Comparison of ENCODE assay signal across 19 cellular contexts in genomic region chr18:78293940-78294401, GRCh38.
A peak's percentile ranks its signal among the peaks of the same experiment; 100 is the strongest.
DNase-seq lines count a peak whose midpoint lies in the region; ATAC-seq, FAIRE-seq and TF ChIP-seq lines count a peak whose summit lies in the region.
"Had no signal": no experiment of that assay in that cellular context is flagged by ENCODE, and none has a peak within 500 bp of the region (broad histone marks: within the 10 kb centered on the region; RNA-seq: fewer than 3 reads in every experiment).

No MANE protein-coding gene starts in this region.

- no peak for TF ChIP-seq POLR2A in sigmoid colon (IDR thresholded peaks at IDR 0.05)

- no peak for TF ChIP-seq EP300 in sigmoid colon (IDR thresholded peaks at IDR 0.05)

- no peak overlapping the region for H4K8ac ChIP-seq in H9 (replicated peaks; ENCODE audit: insufficient read length, low read depth, low read length)

- H4K5ac ChIP-seq in H9 (ENCODE audit: insufficient read length, low read depth, low read length): no peak overlapping the region

- no peak overlapping the region for H2BK120ac ChIP-seq in H9 (ENCODE audit: low read depth, low read length, poor library complexity, severe bottlenecking)

- DNase-seq in H9: no peak
- no peak for DNase-seq in WTC11 (ENCODE audit: low spot score)
- no peak for DNase-seq in sigmoid colon
- no peak for DNase-seq in kidney
- no peak for DNase-seq in germinal center (ENCODE audit: low spot score)
- DNase-seq: activated naive CD4-positive, alpha-beta T cell treated with anti-CD3 and anti-CD28 coated beads, Interleukin-2, amount 10 ng/mL, durations not matched to agents 7 days and 5 days; AML-193; effector memory CD4-positive, alpha-beta T cell; NCI-H2029; ovary had no signal

- H3K36me3 ChIP-seq in iPS-20b (ENCODE audit: insufficient read depth, low read depth, low read length) (no peaks in the 10 kb centered on the region), sigmoid colon (no peaks in the 10 kb centered on the region), kidney (ENCODE audit: control insufficient read depth in 1 of 2, insufficient read depth in 2 of 2, low read length in 2 of 2) (no peaks in the 10 kb centered on the region)
- H3K36me3 ChIP-seq: breast epithelium, ovary, uterus had no signal

- H4K20me1 ChIP-seq in H9 (ENCODE audit: control insufficient read depth, insufficient read depth, insufficient read length): no peaks in the 10 kb centered on the region

- peaks cover 4% of the 10 kb centered on the region for H3K23me2 ChIP-seq in H9 (ENCODE audit: insufficient read length, low read depth, low read length, poor library complexity, severe bottlenecking)

- no peak overlapping the region for H3K14ac ChIP-seq in H9 (ENCODE audit: insufficient read depth, low read length)

- H3K4me3 ChIP-seq in iPS-20b (ENCODE audit: low read length): peak overlapping the region; percentile 38; the same call in 1 of the 2 replicates
- peak overlapping the region in 3 of 4 donors; percentile 15 to 34 (median 21) for H3K4me3 ChIP-seq in sigmoid colon
- H3K4me3 ChIP-seq in kidney (ENCODE audit: low read length in 2 of 2): peak overlapping the region in 1 of 2 donors; percentile 41
- H3K4me3 ChIP-seq: ovary, SK-N-MC had no signal

- H3K27ac Mint-ChIP-seq in H9 (no peak overlapping the region), WTC11 (no peak overlapping the region)
- H3K27ac Mint-ChIP-seq: activated naive CD4-positive, alpha-beta T cell treated with anti-CD3 and anti-CD28 coated beads, Interleukin-2, amount 10 ng/mL, durations not matched to agents 7 days and 5 days; memory B cell had no signal

- H2AK5ac ChIP-seq in H9 (ENCODE audit: insufficient read length, low read length): no peak overlapping the region

- WGBS in H9 (ENCODE audit: extremely low coverage, insufficient read length, low lambda C conversion rate): no CpG with 5 or more reads among the region's 12 CpGs
- 43% methylated on average over 12 of the region's 12 CpGs for WGBS in sigmoid colon, 2 donors

- H3K79me1 ChIP-seq in H9 (ENCODE audit: insufficient read depth, low read depth, low read length, poor library complexity, severe bottlenecking): no peaks in the 10 kb centered on the region

- H2BK12ac ChIP-seq in H9 (ENCODE audit: insufficient read length, low read depth, low read length): no peak overlapping the region

- no peak overlapping the region for H4K91ac ChIP-seq in H9 (ENCODE audit: insufficient read length, low read depth, low read length)

- no peak overlapping the region for H3K9ac ChIP-seq in H9 (ENCODE audit: extremely low read depth, insufficient read length, low read length)
- no peak overlapping the region; the same call in 1 of the 2 replicates for H3K9ac ChIP-seq in iPS-20b (ENCODE audit: low read depth, low read length)
- H3K9ac ChIP-seq in kidney (ENCODE audit: low read length in 2 of 2): no peak overlapping the region

- no peak overlapping the region for H3K23ac ChIP-seq in H9 (ENCODE audit: insufficient read length, low read depth, low read length)

- TF ChIP-seq CTCF in H9 (conservative IDR thresholded peaks at IDR 0.05): no peak
- no peak for TF ChIP-seq CTCF in WTC11 (IDR thresholded peaks at IDR 0.05)
- TF ChIP-seq CTCF in sigmoid colon (IDR thresholded peaks at IDR 0.05): no peak
- no peak for TF ChIP-seq CTCF in kidney (IDR thresholded peaks at IDR 0.05; ENCODE audit: borderline replicate concordance, extremely low read depth, insufficient read depth)

- no peak overlapping the region for H3T11ph ChIP-seq in H9 (ENCODE audit: low read length)

- H3K36me3 Mint-ChIP-seq in H9 (ENCODE audit: insufficient read depth in 1 of 3, low read depth in 3 of 3): no peaks in the 10 kb centered on the region
- peaks cover 54% of the 10 kb centered on the region for H3K36me3 Mint-ChIP-seq in WTC11
- H3K36me3 Mint-ChIP-seq: activated naive CD4-positive, alpha-beta T cell treated with anti-CD3 and anti-CD28 coated beads, Interleukin-2, amount 10 ng/mL, durations not matched to agents 7 days and 5 days; memory B cell had no signal

- intact Hi-C loops in sigmoid colon (cut with DNase I): no loop called here
- intact Hi-C loops in kidney (cut with DNase I): no loop called here

- H3K9me3 ChIP-seq in H9 (ENCODE audit: control insufficient read depth, low read depth, low read length) (no peaks in the 10 kb centered on the region), iPS-20b (ENCODE audit: insufficient read depth, low read depth, low read length) (no peaks in the 10 kb centered on the region), sigmoid colon (no peaks in the 10 kb centered on the region), kidney (ENCODE audit: control insufficient read depth in 1 of 2, low read length in 2 of 2) (no peaks in the 10 kb centered on the region)
- H3K9me3 ChIP-seq: breast epithelium, ovary, uterus had no signal

- no peaks in the 10 kb centered on the region for H3K9me3 Mint-ChIP-seq in H9
- H3K9me3 Mint-ChIP-seq in WTC11: peaks cover 59% of the 10 kb centered on the region

- no peaks in the 10 kb centered on the region for H3K79me2 ChIP-seq in H9 (ENCODE audit: insufficient read depth, low read length)

- H2AFZ ChIP-seq in H9 (ENCODE audit: low read length): no peak overlapping the region

- CTCF ChIA-PET in WTC11 (lab: Charles Lee): no interaction called here

- H3K4ac ChIP-seq in H9 (ENCODE audit: low read depth, low read length): no peak overlapping the region

- peak overlapping the region; percentile 60 for H3K4me2 ChIP-seq in H9 (ENCODE audit: insufficient read depth, insufficient read length, low read length)

- no peak overlapping the region for H2BK15ac ChIP-seq in H9 (ENCODE audit: low read depth, low read length)

- peak overlapping the region in 1 of 2 experiments; percentile 55; a peak in 2 of 5 replicates for H3K4me3 Mint-ChIP-seq in H9
- 0 out of 2 replicates have a peak overlapping the region, but pooled peaks have one; percentile 37 for H3K4me3 Mint-ChIP-seq in WTC11
- H3K4me3 Mint-ChIP-seq: activated naive CD4-positive, alpha-beta T cell treated with anti-CD3 and anti-CD28 coated beads, Interleukin-2, amount 10 ng/mL, durations not matched to agents 7 days and 5 days; memory B cell had no signal

- H2BK20ac ChIP-seq in H9 (ENCODE audit: low read depth, low read length, poor library complexity, severe bottlenecking): no peak overlapping the region

- POLR2A ChIA-PET in WTC11 (lab: Charles Lee): no interaction called here

- no peak overlapping the region for H3K56ac ChIP-seq in H9 (ENCODE audit: insufficient read length, low read depth, low read length)

- H3K18ac ChIP-seq in H9 (ENCODE audit: insufficient read length, low read depth, low read length): no peak overlapping the region

- H3K27ac ChIP-seq in H9 (ENCODE audit: insufficient read length, low read depth, low read length) (no peak overlapping the region), iPS-20b (ENCODE audit: low read length) (no peak overlapping the region), sigmoid colon (no peak overlapping the region), kidney (ENCODE audit: low read depth in 2 of 2, low read length in 2 of 2) (no peak overlapping the region)
- H3K27ac ChIP-seq: breast epithelium, ovary, SK-N-MC, uterus had no signal

- H3K4me1 Mint-ChIP-seq in H9 (peaks cover 23% of the 10 kb centered on the region in 2 experiments), WTC11 (peaks cover 22% of the 10 kb centered on the region)
- H3K4me1 Mint-ChIP-seq: activated naive CD4-positive, alpha-beta T cell treated with anti-CD3 and anti-CD28 coated beads, Interleukin-2, amount 10 ng/mL, durations not matched to agents 7 days and 5 days; memory B cell had no signal

- H3K27me3 ChIP-seq in H9 (ENCODE audit: insufficient read depth, low read length) (no peaks in the 10 kb centered on the region), iPS-20b (ENCODE audit: insufficient read depth, low read length) (no peaks in the 10 kb centered on the region), sigmoid colon (peaks cover 0 to 4% (median 0%) of the 10 kb centered on the region in 3 donors)
- H3K27me3 ChIP-seq: ovary had no signal

- peaks cover 2% of the 10 kb centered on the region for H3K4me1 ChIP-seq in H9 (ENCODE audit: insufficient read depth, low read length)
- peaks cover 6% of the 10 kb centered on the region; the same call in 1 of the 2 replicates for H3K4me1 ChIP-seq in iPS-20b (ENCODE audit: insufficient read depth, low read length)
- H3K4me1 ChIP-seq in sigmoid colon: peaks cover 0 to 14% (median 12%) of the 10 kb centered on the region in 4 donors
- H3K4me1 ChIP-seq in kidney (ENCODE audit: control insufficient read depth in 1 of 2, insufficient read depth in 1 of 2, low read depth in 1 of 2, low read length in 2 of 2): peaks cover 6 to 9% of the 10 kb centered on the region in 2 donors
- H3K4me1 ChIP-seq: breast epithelium had no signal

- peak; percentile 38 for ATAC-seq in WTC11
- ATAC-seq in HG02884 (IDR thresholded peaks at IDR 0.05; ENCODE audit: unreplicated experiment): no peak
- ATAC-seq in GM18520 (IDR thresholded peaks at IDR 0.05; ENCODE audit: unreplicated experiment): no peak

- H2BK5ac ChIP-seq in H9 (ENCODE audit: insufficient read length, low read length): no peak overlapping the region

- H3K27me3 Mint-ChIP-seq in H9 (ENCODE audit: low read depth) (peaks cover 13% of the 10 kb centered on the region), WTC11 (ENCODE audit: low read depth) (no peaks in the 10 kb centered on the region; the same call in 1 of the 2 replicates)
- H3K27me3 Mint-ChIP-seq: activated naive CD4-positive, alpha-beta T cell treated with anti-CD3 and anti-CD28 coated beads, Interleukin-2, amount 10 ng/mL, durations not matched to agents 7 days and 5 days; memory B cell had no signal

- no peak for FAIRE-seq in kidney (lab: Jason Lieb, UNC)
- FAIRE-seq: frontal cortex, GM19239 had no signal

TF ChIP-seq in WTC11, 78 proteins besides CTCF, POLR2A, EP300 and RAD21:
- TF ChIP-seq ZNF232 (CRISPR knock-in tag; IDR thresholded peaks at IDR 0.05): no peak
- TF ChIP-seq KAT7 (CRISPR knock-in tag; IDR thresholded peaks at IDR 0.05; ENCODE audit: borderline replicate concordance): no peak
